In the genomic region with DNA sequence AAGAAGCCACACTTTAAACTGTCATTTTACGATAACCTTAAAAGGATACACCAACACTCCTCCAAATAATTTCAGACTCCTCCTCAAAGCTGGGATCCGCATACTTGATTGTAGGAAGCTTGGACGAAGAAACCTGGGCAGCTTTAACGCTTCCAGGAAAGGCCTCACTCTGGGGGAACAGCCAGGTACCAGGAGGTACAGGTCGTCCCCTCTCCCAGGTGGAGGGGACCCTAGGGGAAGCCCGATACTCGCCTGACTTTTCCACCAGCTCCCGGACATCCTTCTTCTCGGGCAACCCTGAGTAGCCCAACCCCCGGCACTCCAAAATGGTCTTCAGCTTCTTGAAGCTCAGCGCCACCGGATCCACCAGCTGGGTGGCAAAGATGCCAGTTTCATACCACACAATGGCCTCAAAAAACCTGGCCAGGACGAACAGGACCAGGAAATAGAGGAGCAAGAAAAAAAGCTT, we compare ENCODE assay signal across 8 cellular contexts. TPM values are rescaled to one million over a fixed set of nuclear protein-coding genes. Genes with fewer than 3 reads are reported as not detected.
DNase-seq lines count a peak whose midpoint lies in the region; ATAC-seq, FAIRE-seq and TF ChIP-seq lines count a peak whose summit lies in the region.

No MANE protein-coding gene starts in this region.

- H3K36me3 Mint-ChIP-seq in central memory CD8-positive, alpha-beta T cell (ENCODE audit: insufficient read depth), result peaks cover 27% of the 10 kb centered on the region

- ATAC-seq in SK-N-SH treated with all-trans-retinoic acid at 6 μM for 48 hours, result peak; percentile 21
- ATAC-seq in central memory CD8-positive, alpha-beta T cell (replicated peaks; ENCODE audit: extremely low read depth, poor library complexity, severe bottlenecking), result no peak
- ATAC-seq in left lobe of liver, result peak; percentile 1
- no peak for ATAC-seq in GM18520 (IDR thresholded peaks at IDR 0.05; ENCODE audit: unreplicated experiment)

- peak overlapping the region; percentile 92 for H3K27ac Mint-ChIP-seq in central memory CD8-positive, alpha-beta T cell (ENCODE audit: low read depth)

- DNase-seq in AG08395 (ENCODE audit: low spot score) (peak; percentile 21), GM19239 (ENCODE audit: insufficient read length, low spot score) (no peak), left lobe of liver (ENCODE audit: low spot score) (no peak), NCI-H446 treated with DMSO at 0.1 percent for 48 hours (lab: John Stamatoyannopoulos, UW) (no peak)
- peak in 1 of 2 donors; percentile 16 for DNase-seq in central memory CD8-positive, alpha-beta T cell (ENCODE audit: low spot score in 2 of 2)
- DNase-seq in stimulated activated CD8-positive, alpha-beta memory T cell treated with anti-CD3 and anti-CD28 coated beads, Interleukin-12 subunit alpha, Interleukin-12 subunit beta, amount 100 ng/mL, for 1 hour (ENCODE audit: low read depth), result peak; percentile 21

- no peaks in the 10 kb centered on the region for H3K9me3 Mint-ChIP-seq in central memory CD8-positive, alpha-beta T cell

- H3K4me1 Mint-ChIP-seq in central memory CD8-positive, alpha-beta T cell, result peaks cover 45% of the 10 kb centered on the region

- peak overlapping the region; percentile 94 for H3K4me3 Mint-ChIP-seq in central memory CD8-positive, alpha-beta T cell

- H3K27me3 Mint-ChIP-seq in central memory CD8-positive, alpha-beta T cell, result no peaks in the 10 kb centered on the region

- FAIRE-seq in GM19239 (lab: Jason Lieb, UNC), result peak; percentile 23

TF ChIP-seq in SK-N-SH treated with all-trans-retinoic acid at 6 μM for 48 hours, 23 proteins besides CTCF, POLR2A, EP300 and RAD21:
- no peak for TF ChIP-seq TSHZ2 (CRISPR knock-in tag; IDR thresholded peaks at IDR 0.05)
- TF ChIP-seq BACH2 (CRISPR knock-in tag; IDR thresholded peaks at IDR 0.05; ENCODE audit: borderline replicate concordance), result no peak
- TF ChIP-seq ZFP30 (CRISPR knock-in tag; IDR thresholded peaks at IDR 0.05), result no peak
- no peak for TF ChIP-seq CSDC2 (CRISPR knock-in tag; IDR thresholded peaks at IDR 0.05)
- no peak for TF ChIP-seq GLIS3 (CRISPR knock-in tag; IDR thresholded peaks at IDR 0.05)
- no peak for TF ChIP-seq TCF4 (CRISPR knock-in tag; IDR thresholded peaks at IDR 0.05; ENCODE audit: borderline replicate concordance)
- no peak for TF ChIP-seq SNAI2 (CRISPR knock-in tag; IDR thresholded peaks at IDR 0.05)
- TF ChIP-seq OSR1 (CRISPR knock-in tag; IDR thresholded peaks at IDR 0.05), result no peak
- TF ChIP-seq PATZ1 (CRISPR knock-in tag; IDR thresholded peaks at IDR 0.05; ENCODE audit: borderline replicate concordance), result no peak
- TF ChIP-seq ESRRG (CRISPR knock-in tag; IDR thresholded peaks at IDR 0.05), result no peak
- TF ChIP-seq ZNF8 (CRISPR knock-in tag; IDR thresholded peaks at IDR 0.05), result no peak
- TF ChIP-seq POU6F1 (CRISPR knock-in tag; IDR thresholded peaks at IDR 0.05; ENCODE audit: borderline replicate concordance, low read depth), result no peak
- no peak for TF ChIP-seq TOX (CRISPR knock-in tag; IDR thresholded peaks at IDR 0.05; ENCODE audit: borderline replicate concordance)
- TF ChIP-seq, protein P1, sequence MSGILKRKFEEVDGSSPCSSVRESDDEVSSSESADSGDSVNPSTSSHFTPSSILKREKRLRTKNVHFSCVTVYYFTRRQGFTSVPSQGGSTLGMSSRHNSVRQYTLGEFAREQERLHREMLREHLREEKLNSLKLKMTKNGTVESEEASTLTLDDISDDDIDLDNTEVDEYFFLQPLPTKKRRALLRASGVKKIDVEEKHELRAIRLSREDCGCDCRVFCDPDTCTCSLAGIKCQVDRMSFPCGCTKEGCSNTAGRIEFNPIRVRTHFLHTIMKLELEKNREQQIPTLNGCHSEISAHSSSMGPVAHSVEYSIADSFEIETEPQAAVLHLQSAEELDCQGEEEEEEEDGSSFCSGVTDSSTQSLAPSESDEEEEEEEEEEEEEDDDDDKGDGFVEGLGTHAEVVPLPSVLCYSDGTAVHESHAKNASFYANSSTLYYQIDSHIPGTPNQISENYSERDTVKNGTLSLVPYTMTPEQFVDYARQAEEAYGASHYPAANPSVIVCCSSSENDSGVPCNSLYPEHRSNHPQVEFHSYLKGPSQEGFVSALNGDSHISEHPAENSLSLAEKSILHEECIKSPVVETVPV (CRISPR knock-in tag; IDR thresholded peaks at IDR 0.05), result no peak
- TF ChIP-seq ZNF565 (CRISPR knock-in tag; conservative IDR thresholded peaks at IDR 0.05; ENCODE audit: low read depth), result no peak
- TF ChIP-seq, protein P2, sequence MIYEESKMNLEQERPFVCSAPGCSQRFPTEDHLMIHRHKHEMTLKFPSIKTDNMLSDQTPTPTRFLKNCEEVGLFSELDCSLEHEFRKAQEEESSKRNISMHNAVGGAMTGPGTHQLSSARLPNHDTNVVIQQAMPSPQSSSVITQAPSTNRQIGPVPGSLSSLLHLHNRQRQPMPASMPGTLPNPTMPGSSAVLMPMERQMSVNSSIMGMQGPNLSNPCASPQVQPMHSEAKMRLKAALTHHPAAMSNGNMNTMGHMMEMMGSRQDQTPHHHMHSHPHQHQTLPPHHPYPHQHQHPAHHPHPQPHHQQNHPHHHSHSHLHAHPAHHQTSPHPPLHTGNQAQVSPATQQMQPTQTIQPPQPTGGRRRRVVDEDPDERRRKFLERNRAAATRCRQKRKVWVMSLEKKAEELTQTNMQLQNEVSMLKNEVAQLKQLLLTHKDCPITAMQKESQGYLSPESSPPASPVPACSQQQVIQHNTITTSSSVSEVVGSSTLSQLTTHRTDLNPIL (CRISPR knock-in tag; IDR thresholded peaks at IDR 0.05; ENCODE audit: low read depth), result no peak
- no peak for TF ChIP-seq ZNF70 (CRISPR knock-in tag; IDR thresholded peaks at IDR 0.05)
- TF ChIP-seq RARB (CRISPR knock-in tag; IDR thresholded peaks at IDR 0.05), result no peak

RNA-seq across cellular contexts. Expression of gene RNF103, which starts 1.2 kb away (rescaled TPM):
- 43.6 TPM for total RNA-seq in left lobe of liver

RNA-seq across cellular contexts. Expression of gene CHMP3, which starts 59.2 kb away (rescaled TPM):
- total RNA-seq in left lobe of liver, result 22.0 TPM

Comparison
In these comparisons a context has a peak if more than half of its experiments do, and no peak if none do; other contexts are left out.
1. DNase-seq: peak in AG08395 (single experiment) and stimulated activated CD8-positive, alpha-beta memory T cell treated with anti-CD3 and anti-CD28 coated beads, Interleukin-12 subunit alpha, Interleukin-12 subunit beta, amount 100 ng/mL, for 1 hour (single experiment); none in GM19239 (single experiment), left lobe of liver (single experiment) and NCI-H446 treated with DMSO at 0.1 percent for 48 hours (single experiment).
2. ATAC-seq: peak in SK-N-SH treated with all-trans-retinoic acid at 6 μM for 48 hours (single experiment) and left lobe of liver (single experiment); none in central memory CD8-positive, alpha-beta T cell (single experiment) and GM18520 (single experiment).